1 cellular context compared by ENCODE assay signal in the genomic region with DNA sequence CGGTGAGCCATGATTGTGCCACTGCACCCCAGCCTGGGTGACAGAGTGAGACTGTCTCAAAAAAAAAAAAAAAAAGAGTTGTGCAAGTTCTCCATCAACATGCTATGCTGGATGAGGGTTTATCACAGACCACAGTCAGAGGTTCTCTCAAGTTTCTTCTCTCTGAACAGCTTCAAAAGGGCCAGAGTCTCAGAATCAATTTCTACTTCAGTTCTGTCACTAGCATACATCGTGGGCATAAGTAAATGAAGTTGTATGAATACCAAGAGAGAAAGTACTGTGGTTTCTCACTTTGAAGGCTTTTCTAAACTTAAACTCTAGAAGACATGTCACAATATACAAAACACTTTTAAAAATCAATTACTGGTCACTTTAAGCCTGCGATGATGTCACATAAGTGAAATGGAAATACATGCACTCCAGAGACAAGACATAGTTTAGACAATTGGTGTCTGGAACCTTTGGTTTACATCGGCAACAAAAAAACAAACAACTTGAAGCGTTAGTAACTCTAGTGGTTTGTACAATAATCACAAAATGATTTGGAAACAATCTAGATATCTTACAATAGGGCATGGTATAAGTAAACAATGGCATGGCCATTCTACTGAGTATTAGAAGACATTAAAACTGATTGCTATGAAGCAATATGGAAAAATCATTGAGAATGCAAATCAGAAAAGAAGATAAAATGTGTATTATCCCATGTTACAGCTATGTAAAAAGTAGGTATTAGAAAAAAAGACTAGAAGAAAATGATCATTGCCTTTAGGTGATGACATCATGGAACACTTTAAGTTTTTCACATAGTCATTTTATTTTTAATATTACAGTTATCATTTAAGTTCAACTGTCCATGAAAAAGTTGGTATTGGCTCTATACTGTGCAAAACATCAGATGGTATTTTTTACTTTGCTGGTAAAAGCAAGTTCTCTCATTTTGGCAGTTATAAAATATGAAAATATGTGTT.
TF ChIP-seq lines count a peak whose summit lies in the region.

No MANE protein-coding gene starts in this region.

TF ChIP-seq in IMR-90, 13 proteins besides CTCF, POLR2A, EP300 and RAD21 (continued from another document):
- TF ChIP-seq, protein P1, sequence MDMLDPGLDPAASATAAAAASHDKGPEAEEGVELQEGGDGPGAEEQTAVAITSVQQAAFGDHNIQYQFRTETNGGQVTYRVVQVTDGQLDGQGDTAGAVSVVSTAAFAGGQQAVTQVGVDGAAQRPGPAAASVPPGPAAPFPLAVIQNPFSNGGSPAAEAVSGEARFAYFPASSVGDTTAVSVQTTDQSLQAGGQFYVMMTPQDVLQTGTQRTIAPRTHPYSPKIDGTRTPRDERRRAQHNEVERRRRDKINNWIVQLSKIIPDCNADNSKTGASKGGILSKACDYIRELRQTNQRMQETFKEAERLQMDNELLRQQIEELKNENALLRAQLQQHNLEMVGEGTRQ (IDR thresholded peaks at IDR 0.05; ENCODE audit: low read depth, low read length) = no peak
- TF ChIP-seq RFX5 (IDR thresholded peaks at IDR 0.05; ENCODE audit: low read depth, low read length) = no peak
- no peak for TF ChIP-seq MAZ (IDR thresholded peaks at IDR 0.05; ENCODE audit: borderline replicate concordance, low read depth, low read length)
- TF ChIP-seq FOS (IDR thresholded peaks at IDR 0.05; ENCODE audit: low read depth, low read length) = no peak
- TF ChIP-seq, protein P2, sequence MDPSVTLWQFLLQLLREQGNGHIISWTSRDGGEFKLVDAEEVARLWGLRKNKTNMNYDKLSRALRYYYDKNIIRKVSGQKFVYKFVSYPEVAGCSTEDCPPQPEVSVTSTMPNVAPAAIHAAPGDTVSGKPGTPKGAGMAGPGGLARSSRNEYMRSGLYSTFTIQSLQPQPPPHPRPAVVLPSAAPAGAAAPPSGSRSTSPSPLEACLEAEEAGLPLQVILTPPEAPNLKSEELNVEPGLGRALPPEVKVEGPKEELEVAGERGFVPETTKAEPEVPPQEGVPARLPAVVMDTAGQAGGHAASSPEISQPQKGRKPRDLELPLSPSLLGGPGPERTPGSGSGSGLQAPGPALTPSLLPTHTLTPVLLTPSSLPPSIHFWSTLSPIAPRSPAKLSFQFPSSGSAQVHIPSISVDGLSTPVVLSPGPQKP (IDR thresholded peaks at IDR 0.05; ENCODE audit: borderline replicate concordance, low read depth, low read length) = no peak
- no peak for TF ChIP-seq CEBPB (IDR thresholded peaks at IDR 0.05; ENCODE audit: low read depth, low read length)
- TF ChIP-seq BHLHE40 (IDR thresholded peaks at IDR 0.05; ENCODE audit: low read depth, low read length) = no peak
